Comparison of ENCODE assay signal across 8 cellular contexts in genomic region chr7:38178004-38178694, GRCh38. TPM values are rescaled to one million over a fixed set of nuclear protein-coding genes. Genes with fewer than 3 reads are reported as not detected.
DNase-seq lines count a peak whose midpoint lies in the region; ATAC-seq and TF ChIP-seq lines count a peak whose summit lies in the region.

TSS of gene STARD3NL (plus strand) at chr7:38178245. CDS start at chr7:38207505, 29,260 bp downstream.

- peak in 1 of 4 donors; percentile 7 for TF ChIP-seq EP300 in upper lobe of left lung (IDR thresholded peaks at IDR 0.05)

- H3K4me3 ChIP-seq in heart right ventricle (peak within 1 kb of the TSS; percentile 64 to 94 (median 81)), upper lobe of left lung (peak within 1 kb of the TSS; percentile 66 to 79 (median 71))

- H3K36me3 ChIP-seq in heart right ventricle, result no peaks in the 10 kb centered on the region
- no peaks in the 10 kb centered on the region for H3K36me3 ChIP-seq in upper lobe of left lung

- no peak for TF ChIP-seq CTCF in GM13976 (IDR thresholded peaks at IDR 0.05; ENCODE audit: borderline replicate concordance, control extremely low read depth, extremely low read depth, insufficient read depth, missing control alignments)
- peak in 1 of 9 donors; percentile 18 for TF ChIP-seq CTCF in heart right ventricle (IDR thresholded peaks at IDR 0.05)
- TF ChIP-seq CTCF in upper lobe of left lung (IDR thresholded peaks at IDR 0.05), result peak; percentile 12 to 76 (median 42)

- ATAC-seq in HG02870 (IDR thresholded peaks at IDR 0.05; ENCODE audit: unreplicated experiment) (peak; percentile 98), heart right ventricle (peak; percentile 98 to 99 (median 99)), upper lobe of left lung (ENCODE audit: low FRiP score in 2 of 2) (peak; percentile 98 to 99)

- in situ Hi-C loops in GM13976 (cut with MboI; ENCODE audit: low sequenced_read_pairs, unreplicated experiment), result no loop called here

- DNase-seq in GM13976 (ENCODE audit: low spot score) (peak; percentile 95), NCI-H146 treated with DMSO at 0.1 percent for 48 hours (lab: John Stamatoyannopoulos, UW; ENCODE audit: unreplicated experiment) (peak; percentile 98), amniotic epithelial cell (ENCODE audit: low read depth) (peak; percentile 100), heart right ventricle (peak; percentile 94 to 100), posterior cingulate gyrus (peak; percentile 88 to 99 (median 96)), upper lobe of left lung (peak; percentile 98 to 100)

- 0% methylated on average over 51 of the region's 51 CpGs for WGBS in heart right ventricle, 2 donors
- 1% methylated on average over 31 to 35 of the region's 51 CpGs for WGBS in upper lobe of left lung, 2 donors

- intact Hi-C loops in T-helper 1 cell treated with Interleukin-12 subunit alpha and Interleukin-12 subunit beta and Interleukin-4 antibody, amounts not matched to agents 30 ng/mL and 1 ng/mL, for 36 hours (cut with micrococcal nuclease), result loop anchor here (1.0 to 10.0 kb wide), 11 partner anchors 37 to 1954 kb away; partner anchors contain the start of genes CDK13, ELMO1, MPLKIP and VPS41
- intact Hi-C loops in heart right ventricle (cut with DNase I) (loop anchor here in 5 of 10 donors (2.0 to 5.0 kb wide), 4 partner anchors 34 to 71 kb away; no protein-coding TSS in a partner anchor), posterior cingulate gyrus (cut with DNase I) (loop anchor here (5.0 kb wide), 1 partner anchor 39 kb away; no protein-coding TSS in a partner anchor)

- no peaks in the 10 kb centered on the region for H3K9me3 ChIP-seq in heart right ventricle
- no peaks in the 10 kb centered on the region for H3K9me3 ChIP-seq in upper lobe of left lung

- H3K27ac ChIP-seq in heart right ventricle (peak within 1 kb of the TSS; percentile 66 to 96 (median 90)), upper lobe of left lung (peak within 1 kb of the TSS; percentile 87 to 97 (median 94))

- H3K4me1 ChIP-seq in heart right ventricle (peaks cover 2 to 52% (median 40%) of the 10 kb centered on the region in 9 donors), upper lobe of left lung (peaks cover 21 to 31% (median 28%) of the 10 kb centered on the region in 4 donors)

- peak in 3 of 4 donors; percentile 36 to 90 (median 63) for TF ChIP-seq POLR2A in upper lobe of left lung (IDR thresholded peaks at IDR 0.05)

- H3K27me3 ChIP-seq in heart right ventricle (no peaks in the 10 kb centered on the region), upper lobe of left lung (no peaks in the 10 kb centered on the region)

RNA-seq across cellular contexts. Expression of gene STARD3NL, which starts in this region (rescaled TPM):
- total RNA-seq in T-helper 1 cell treated with Interleukin-12 subunit alpha and Interleukin-12 subunit beta and Interleukin-4 antibody, amounts not matched to agents 30 ng/mL and 1 ng/mL, for 36 hours, result 24.3 and 25.4 TPM in 2 replicates
- 10 to 100 TPM; 17.6 to 29.3 (median 24.2) TPM for total RNA-seq in heart right ventricle
- 10 to 100 TPM; 11.9 to 24.0 TPM for polyA plus RNA-seq in heart right ventricle
- total RNA-seq in upper lobe of left lung, result 10 to 100 TPM; 30.3 to 80.0 (median 51.1) TPM

Comparison
In these comparisons a context has a peak if more than half of its experiments do, and no peak if none do; other contexts are left out.
1. Peak in every context shown above with its lines: DNase-seq, ATAC-seq, H3K4me3 ChIP-seq and H3K27ac ChIP-seq.